2 cellular contexts compared by ENCODE assay signal in the genomic region with DNA sequence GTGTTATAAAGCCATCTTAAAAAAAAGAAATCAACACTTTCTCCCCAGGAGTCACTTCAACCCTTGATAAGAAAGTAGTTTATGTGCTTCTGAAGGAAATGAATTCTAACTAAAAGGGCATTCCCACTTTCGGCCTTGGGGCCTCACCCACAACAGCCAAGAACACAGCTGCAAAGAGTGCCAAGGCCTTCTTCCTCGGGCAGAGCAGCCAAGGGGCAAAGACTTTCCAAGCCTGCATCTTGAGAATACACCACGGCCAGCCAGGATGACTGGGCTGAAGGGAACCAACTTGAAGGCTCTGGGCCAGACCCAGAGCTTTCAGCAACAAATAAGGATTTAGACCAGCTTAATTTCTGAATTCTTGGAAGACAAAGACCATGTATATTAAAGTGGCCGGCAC.
TF ChIP-seq lines count a peak whose summit lies in the region.

No MANE protein-coding gene starts in this region.

TF ChIP-seq in GM23338, 12 proteins besides CTCF, POLR2A, EP300 and RAD21 (continued from another document):
- TF ChIP-seq, protein P1, sequence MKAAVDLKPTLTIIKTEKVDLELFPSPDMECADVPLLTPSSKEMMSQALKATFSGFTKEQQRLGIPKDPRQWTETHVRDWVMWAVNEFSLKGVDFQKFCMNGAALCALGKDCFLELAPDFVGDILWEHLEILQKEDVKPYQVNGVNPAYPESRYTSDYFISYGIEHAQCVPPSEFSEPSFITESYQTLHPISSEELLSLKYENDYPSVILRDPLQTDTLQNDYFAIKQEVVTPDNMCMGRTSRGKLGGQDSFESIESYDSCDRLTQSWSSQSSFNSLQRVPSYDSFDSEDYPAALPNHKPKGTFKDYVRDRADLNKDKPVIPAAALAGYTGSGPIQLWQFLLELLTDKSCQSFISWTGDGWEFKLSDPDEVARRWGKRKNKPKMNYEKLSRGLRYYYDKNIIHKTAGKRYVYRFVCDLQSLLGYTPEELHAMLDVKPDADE (IDR thresholded peaks at IDR 0.05) = no peak
- no peak for TF ChIP-seq STAT1 (IDR thresholded peaks at IDR 0.05; ENCODE audit: unreplicated experiment)
- TF ChIP-seq JUNB (IDR thresholded peaks at IDR 0.05; ENCODE audit: unreplicated experiment) = no peak
- TF ChIP-seq CREB1 (CRISPR knock-in tag; IDR thresholded peaks at IDR 0.05; ENCODE audit: low read depth) = no peak
- no peak for TF ChIP-seq ZNF331 (CRISPR knock-in tag; IDR thresholded peaks at IDR 0.05; ENCODE audit: low read depth)
- TF ChIP-seq POLR2AphosphoS5 (IDR thresholded peaks at IDR 0.05; ENCODE audit: low read depth) = no peak
- TF ChIP-seq, protein P2, sequence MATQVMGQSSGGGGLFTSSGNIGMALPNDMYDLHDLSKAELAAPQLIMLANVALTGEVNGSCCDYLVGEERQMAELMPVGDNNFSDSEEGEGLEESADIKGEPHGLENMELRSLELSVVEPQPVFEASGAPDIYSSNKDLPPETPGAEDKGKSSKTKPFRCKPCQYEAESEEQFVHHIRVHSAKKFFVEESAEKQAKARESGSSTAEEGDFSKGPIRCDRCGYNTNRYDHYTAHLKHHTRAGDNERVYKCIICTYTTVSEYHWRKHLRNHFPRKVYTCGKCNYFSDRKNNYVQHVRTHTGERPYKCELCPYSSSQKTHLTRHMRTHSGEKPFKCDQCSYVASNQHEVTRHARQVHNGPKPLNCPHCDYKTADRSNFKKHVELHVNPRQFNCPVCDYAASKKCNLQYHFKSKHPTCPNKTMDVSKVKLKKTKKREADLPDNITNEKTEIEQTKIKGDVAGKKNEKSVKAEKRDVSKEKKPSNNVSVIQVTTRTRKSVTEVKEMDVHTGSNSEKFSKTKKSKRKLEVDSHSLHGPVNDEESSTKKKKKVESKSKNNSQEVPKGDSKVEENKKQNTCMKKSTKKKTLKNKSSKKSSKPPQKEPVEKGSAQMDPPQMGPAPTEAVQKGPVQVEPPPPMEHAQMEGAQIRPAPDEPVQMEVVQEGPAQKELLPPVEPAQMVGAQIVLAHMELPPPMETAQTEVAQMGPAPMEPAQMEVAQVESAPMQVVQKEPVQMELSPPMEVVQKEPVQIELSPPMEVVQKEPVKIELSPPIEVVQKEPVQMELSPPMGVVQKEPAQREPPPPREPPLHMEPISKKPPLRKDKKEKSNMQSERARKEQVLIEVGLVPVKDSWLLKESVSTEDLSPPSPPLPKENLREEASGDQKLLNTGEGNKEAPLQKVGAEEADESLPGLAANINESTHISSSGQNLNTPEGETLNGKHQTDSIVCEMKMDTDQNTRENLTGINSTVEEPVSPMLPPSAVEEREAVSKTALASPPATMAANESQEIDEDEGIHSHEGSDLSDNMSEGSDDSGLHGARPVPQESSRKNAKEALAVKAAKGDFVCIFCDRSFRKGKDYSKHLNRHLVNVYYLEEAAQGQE (IDR thresholded peaks at IDR 0.05; ENCODE audit: unreplicated experiment) = no peak
- TF ChIP-seq, protein P3, sequence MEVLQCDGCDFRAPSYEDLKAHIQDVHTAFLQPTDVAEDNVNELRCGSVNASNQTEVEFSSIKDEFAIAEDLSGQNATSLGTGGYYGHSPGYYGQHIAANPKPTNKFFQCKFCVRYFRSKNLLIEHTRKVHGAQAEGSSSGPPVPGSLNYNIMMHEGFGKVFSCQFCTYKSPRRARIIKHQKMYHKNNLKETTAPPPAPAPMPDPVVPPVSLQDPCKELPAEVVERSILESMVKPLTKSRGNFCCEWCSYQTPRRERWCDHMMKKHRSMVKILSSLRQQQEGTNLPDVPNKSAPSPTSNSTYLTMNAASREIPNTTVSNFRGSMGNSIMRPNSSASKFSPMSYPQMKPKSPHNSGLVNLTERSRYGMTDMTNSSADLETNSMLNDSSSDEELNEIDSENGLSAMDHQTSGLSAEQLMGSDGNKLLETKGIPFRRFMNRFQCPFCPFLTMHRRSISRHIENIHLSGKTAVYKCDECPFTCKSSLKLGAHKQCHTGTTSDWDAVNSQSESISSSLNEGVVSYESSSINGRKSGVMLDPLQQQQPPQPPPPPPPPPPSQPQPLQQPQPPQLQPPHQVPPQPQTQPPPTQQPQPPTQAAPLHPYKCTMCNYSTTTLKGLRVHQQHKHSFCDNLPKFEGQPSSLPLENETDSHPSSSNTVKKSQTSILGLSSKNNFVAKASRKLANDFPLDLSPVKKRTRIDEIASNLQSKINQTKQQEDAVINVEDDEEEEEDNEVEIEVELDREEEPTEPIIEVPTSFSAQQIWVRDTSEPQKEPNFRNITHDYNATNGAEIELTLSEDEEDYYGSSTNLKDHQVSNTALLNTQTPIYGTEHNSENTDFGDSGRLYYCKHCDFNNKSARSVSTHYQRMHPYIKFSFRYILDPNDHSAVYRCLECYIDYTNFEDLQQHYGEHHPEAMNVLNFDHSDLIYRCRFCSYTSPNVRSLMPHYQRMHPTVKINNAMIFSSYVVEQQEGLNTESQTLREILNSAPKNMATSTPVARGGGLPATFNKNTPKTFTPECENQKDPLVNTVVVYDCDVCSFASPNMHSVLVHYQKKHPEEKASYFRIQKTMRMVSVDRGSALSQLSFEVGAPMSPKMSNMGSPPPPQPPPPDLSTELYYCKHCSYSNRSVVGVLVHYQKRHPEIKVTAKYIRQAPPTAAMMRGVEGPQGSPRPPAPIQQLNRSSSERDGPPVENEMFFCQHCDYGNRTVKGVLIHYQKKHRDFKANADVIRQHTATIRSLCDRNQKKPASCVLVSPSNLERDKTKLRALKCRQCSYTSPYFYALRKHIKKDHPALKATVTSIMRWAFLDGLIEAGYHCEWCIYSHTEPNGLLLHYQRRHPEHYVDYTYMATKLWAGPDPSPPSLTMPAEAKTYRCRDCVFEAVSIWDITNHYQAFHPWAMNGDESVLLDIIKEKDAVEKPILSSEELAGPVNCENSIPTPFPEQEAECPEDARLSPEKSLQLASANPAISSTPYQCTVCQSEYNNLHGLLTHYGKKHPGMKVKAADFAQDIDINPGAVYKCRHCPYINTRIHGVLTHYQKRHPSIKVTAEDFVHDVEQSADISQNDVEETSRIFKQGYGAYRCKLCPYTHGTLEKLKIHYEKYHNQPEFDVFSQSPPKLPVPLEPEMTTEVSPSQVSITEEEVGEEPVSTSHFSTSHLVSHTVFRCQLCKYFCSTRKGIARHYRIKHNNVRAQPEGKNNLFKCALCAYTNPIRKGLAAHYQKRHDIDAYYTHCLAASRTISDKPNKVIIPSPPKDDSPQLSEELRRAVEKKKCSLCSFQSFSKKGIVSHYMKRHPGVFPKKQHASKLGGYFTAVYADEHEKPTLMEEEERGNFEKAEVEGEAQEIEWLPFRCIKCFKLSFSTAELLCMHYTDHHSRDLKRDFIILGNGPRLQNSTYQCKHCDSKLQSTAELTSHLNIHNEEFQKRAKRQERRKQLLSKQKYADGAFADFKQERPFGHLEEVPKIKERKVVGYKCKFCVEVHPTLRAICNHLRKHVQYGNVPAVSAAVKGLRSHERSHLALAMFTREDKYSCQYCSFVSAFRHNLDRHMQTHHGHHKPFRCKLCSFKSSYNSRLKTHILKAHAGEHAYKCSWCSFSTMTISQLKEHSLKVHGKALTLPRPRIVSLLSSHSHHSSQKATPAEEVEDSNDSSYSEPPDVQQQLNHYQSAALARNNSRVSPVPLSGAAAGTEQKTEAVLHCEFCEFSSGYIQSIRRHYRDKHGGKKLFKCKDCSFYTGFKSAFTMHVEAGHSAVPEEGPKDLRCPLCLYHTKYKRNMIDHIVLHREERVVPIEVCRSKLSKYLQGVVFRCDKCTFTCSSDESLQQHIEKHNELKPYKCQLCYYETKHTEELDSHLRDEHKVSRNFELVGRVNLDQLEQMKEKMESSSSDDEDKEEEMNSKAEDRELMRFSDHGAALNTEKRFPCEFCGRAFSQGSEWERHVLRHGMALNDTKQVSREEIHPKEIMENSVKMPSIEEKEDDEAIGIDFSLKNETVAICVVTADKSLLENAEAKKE (CRISPR knock-in tag; IDR thresholded peaks at IDR 0.05) = no peak
- no peak for TF ChIP-seq EZH2phosphoT487 (IDR thresholded peaks at IDR 0.05; ENCODE audit: unreplicated experiment)
TF ChIP-seq in GM23338: peak in this region for 0.

TF ChIP-seq in K562, 482 proteins besides CTCF, POLR2A, EP300 and RAD21 (continued from another document):
- TF ChIP-seq, protein P4, sequence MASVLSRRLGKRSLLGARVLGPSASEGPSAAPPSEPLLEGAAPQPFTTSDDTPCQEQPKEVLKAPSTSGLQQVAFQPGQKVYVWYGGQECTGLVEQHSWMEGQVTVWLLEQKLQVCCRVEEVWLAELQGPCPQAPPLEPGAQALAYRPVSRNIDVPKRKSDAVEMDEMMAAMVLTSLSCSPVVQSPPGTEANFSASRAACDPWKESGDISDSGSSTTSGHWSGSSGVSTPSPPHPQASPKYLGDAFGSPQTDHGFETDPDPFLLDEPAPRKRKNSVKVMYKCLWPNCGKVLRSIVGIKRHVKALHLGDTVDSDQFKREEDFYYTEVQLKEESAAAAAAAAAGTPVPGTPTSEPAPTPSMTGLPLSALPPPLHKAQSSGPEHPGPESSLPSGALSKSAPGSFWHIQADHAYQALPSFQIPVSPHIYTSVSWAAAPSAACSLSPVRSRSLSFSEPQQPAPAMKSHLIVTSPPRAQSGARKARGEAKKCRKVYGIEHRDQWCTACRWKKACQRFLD (CRISPR knock-in tag; IDR thresholded peaks at IDR 0.05) = no peak
- TF ChIP-seq POLR2G (IDR thresholded peaks at IDR 0.05; ENCODE audit: low read depth, low read length) = no peak
